In genomic region chr5:136686192-136686872, GRCh38 we compare ENCODE assay signal across 10 cellular contexts.
DNase-seq lines count a peak whose midpoint lies in the region; ATAC-seq and TF ChIP-seq lines count a peak whose summit lies in the region.
"Had no signal": no experiment of that assay in that cellular context is flagged by ENCODE, and none has a peak within 500 bp of the region (broad histone marks: within the 10 kb centered on the region; RNA-seq: fewer than 3 reads in every experiment).

No MANE protein-coding gene starts in this region.

- H3K27me3 ChIP-seq in MG63 (no peaks in the 10 kb centered on the region), Peyer's patch (no peaks in the 10 kb centered on the region)

- ATAC-seq in HG03457 (IDR thresholded peaks at IDR 0.05; ENCODE audit: unreplicated experiment) = no peak

- H3K36me3 ChIP-seq in MG63 (no peaks in the 10 kb centered on the region), Peyer's patch (no peaks in the 10 kb centered on the region)

- no peak overlapping the region for H3K27ac ChIP-seq in Peyer's patch

- H3K9me3 ChIP-seq in MG63 = peaks cover 41% of the 10 kb centered on the region
- H3K9me3 ChIP-seq in Peyer's patch = no peaks in the 10 kb centered on the region

- TF ChIP-seq POLR2A in Peyer's patch (IDR thresholded peaks at IDR 0.05) = no peak

- DNase-seq in GM04504 (ENCODE audit: low read depth) (peak; percentile 1), MG63 (peak; percentile 37), astrocyte of the spinal cord (ENCODE audit: low read depth, low spot score) (no peak), myocyte (ENCODE audit: low read depth) (peak; percentile 12), NCI-H187 treated with DMSO at 0.1 percent for 48 hours (lab: John Stamatoyannopoulos, UW) (no peak), Peyer's patch (no peak)
- no peak for DNase-seq in activated CD4-positive, alpha-beta T cell treated with anti-CD3 and anti-CD28 coated beads for 48 hours
- DNase-seq: NCI-H2107, posterior cingulate gyrus had no signal

- no peak overlapping the region for H3K4me3 ChIP-seq in MG63
- no peak overlapping the region for H3K4me3 ChIP-seq in astrocyte of the spinal cord (ENCODE audit: low read depth, low read length)
- no peak overlapping the region for H3K4me3 ChIP-seq in Peyer's patch

- H3K4me1 ChIP-seq in Peyer's patch = no peaks in the 10 kb centered on the region

- TF ChIP-seq CTCF in astrocyte of the spinal cord (IDR thresholded peaks at IDR 0.05; ENCODE audit: low read depth, low read length) (peak; percentile 47), Peyer's patch (IDR thresholded peaks at IDR 0.05) (peak in 3 of 6 experiments; percentile 9 to 30 (median 24))

- in situ Hi-C loops in astrocyte of the spinal cord (cut with HindIII; ENCODE audit: low sequenced_read_pairs) = no loop called here

Comparison
In these comparisons a context has a peak if more than half of its experiments do, and no peak if none do; other contexts are left out.
1. DNase-seq: peak in GM04504 (single experiment), MG63 (single experiment) and myocyte (single experiment); none in astrocyte of the spinal cord (single experiment), NCI-H187 treated with DMSO at 0.1 percent for 48 hours (single experiment), Peyer's patch (0 of 3) and activated CD4-positive, alpha-beta T cell treated with anti-CD3 and anti-CD28 coated beads for 48 hours (single experiment).